ENCODE assay signal across 8 cellular contexts in the genomic region with DNA sequence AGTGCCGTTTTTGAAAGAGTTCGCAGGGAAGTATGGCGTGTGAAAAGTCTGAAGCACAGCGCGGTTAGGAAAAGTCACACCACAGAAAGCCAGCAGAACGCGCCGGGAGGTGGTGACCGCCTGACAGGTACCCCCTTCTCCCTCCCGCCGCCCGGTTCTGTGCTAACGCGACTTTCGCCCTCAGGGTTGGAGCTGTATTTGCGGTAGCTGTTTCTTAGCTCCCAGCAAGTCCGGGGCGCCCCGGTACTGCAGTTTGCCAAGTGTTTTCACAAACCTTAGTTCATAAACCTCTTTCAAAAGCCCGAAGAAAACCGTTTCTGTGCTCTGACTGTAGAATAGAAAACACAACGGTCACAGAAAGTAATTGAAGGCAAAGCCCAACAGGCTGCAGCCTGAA. TPM values are rescaled to one million over a fixed set of nuclear protein-coding genes. Genes with fewer than 3 reads are reported as not detected.
DNase-seq lines count a peak whose midpoint lies in the region; ATAC-seq and TF ChIP-seq lines count a peak whose summit lies in the region.

No MANE protein-coding gene starts in this region.

- H3K4me3 ChIP-seq in BJ (ENCODE audit: low read depth, low read length) (peak overlapping the region; percentile 84), SK-N-SH (ENCODE audit: low read depth in 2 of 2, low read length in 1 of 2) (peak overlapping the region; percentile 91 to 93)

- H3K27ac Mint-ChIP-seq in brain, result peak overlapping the region; percentile 0 to 85 (median 81)

- POLR2A ChIA-PET in BJ (lab: Charles Lee), result no interaction called here
- POLR2A ChIA-PET in SK-N-SH (lab: Yijun Ruan, JAX), result interaction anchor here (1.2 kb wide), 1 partner anchor 150 kb away, joined by 3 read pairs; no protein-coding TSS in a partner anchor

- TF ChIP-seq CTCF in BJ (IDR thresholded peaks at IDR 0.05; ENCODE audit: insufficient read depth, low read depth, low read length) (0 out of 2 replicates have a peak, but pooled peaks have one; percentile 9), SK-N-SH (IDR thresholded peaks at IDR 0.05) (no peak), brain (conservative IDR thresholded peaks at IDR 0.05) (no peak)

- 3% methylated on average over 19 of the region's 22 CpGs for WGBS in SK-N-SH (ENCODE audit: low lambda C conversion rate)

- no peaks in the 10 kb centered on the region for H3K9me3 ChIP-seq in SK-N-SH

- ATAC-seq in GM19035 (IDR thresholded peaks at IDR 0.05; ENCODE audit: unreplicated experiment), result peak; percentile 55
- peak; percentile 51 for ATAC-seq in HG03159 (IDR thresholded peaks at IDR 0.05; ENCODE audit: unreplicated experiment)

- no peak for TF ChIP-seq EP300 in SK-N-SH (IDR thresholded peaks at IDR 0.05; ENCODE audit: borderline replicate concordance in 1 of 2, low read depth in 1 of 2, low read length in 1 of 2)

- H3F3A ChIP-seq in SK-N-SH (replicated peaks; ENCODE audit: insufficient read depth), result peaks cover 3% of the 10 kb centered on the region

- DNase-seq in BJ (ENCODE audit: low read depth), result no peak
- DNase-seq in SK-N-SH, result peak; percentile 45
- peak; percentile 59 for DNase-seq in islet precursor cell
- DNase-seq in stimulated activated CD4-positive, alpha-beta T cell treated with anti-CD3 and anti-CD28 coated beads, Interleukin-1b, Interleukin-23, amount 100 ng/mL, for 24 hours (ENCODE audit: low read depth in 4 of 4, low spot score in 1 of 4), result peak in 3 of 4 experiments; percentile 4 to 19 (median 10)
- DNase-seq in cortex of kidney (lab: John Stamatoyannopoulos, UW), result no peak

- H3K27me3 ChIP-seq in BJ (ENCODE audit: control insufficient read depth, insufficient read depth, low read length), result no peaks in the 10 kb centered on the region
- H3K27me3 ChIP-seq in SK-N-SH (ENCODE audit: insufficient read depth), result peaks cover 5% of the 10 kb centered on the region; the same call in 1 of the 2 replicates

- peaks cover 12% of the 10 kb centered on the region for H3K79me2 ChIP-seq in SK-N-SH (ENCODE audit: insufficient read depth)

- peak overlapping the region; percentile 99 for H2AFZ ChIP-seq in SK-N-SH (ENCODE audit: low read depth)

- no peaks in the 10 kb centered on the region for H3K9me3 Mint-ChIP-seq in brain

- H3K27me3 Mint-ChIP-seq in brain, result peaks cover 39% of the 10 kb centered on the region

- H4K20me1 ChIP-seq in SK-N-SH (ENCODE audit: insufficient read depth), result no peaks in the 10 kb centered on the region

- H3K4me1 ChIP-seq in SK-N-SH (ENCODE audit: control insufficient read depth in 1 of 2, insufficient read depth in 2 of 2, low read depth in 1 of 2, low read length in 1 of 2), result peaks cover 5 to 8% of the 10 kb centered on the region in 2 experiments; a peak in 3 of 4 replicates

- no peaks in the 10 kb centered on the region for H3K9me2 ChIP-seq in SK-N-SH

- peaks cover 61% of the 10 kb centered on the region for H3K4me1 Mint-ChIP-seq in brain

- H3K36me3 Mint-ChIP-seq in brain, result no peaks in the 10 kb centered on the region

- peak overlapping the region; percentile 28 to 68; a peak in 2 of 4 replicates for H3K27ac ChIP-seq in SK-N-SH (ENCODE audit: low read depth in 2 of 2, low read length in 1 of 2)

- CTCF ChIA-PET in BJ (lab: Yijun Ruan, JAX), result interaction anchor here (0.7 to 4.4 kb wide), 13 partner anchors 8 to 201 kb away, joined by 3 to 25 read pairs (median 4); a partner anchor contains a TSS
- CTCF ChIA-PET in SK-N-SH (lab: Yijun Ruan, JAX), result interaction anchor here (0.6 to 5.0 kb wide), 9 partner anchors 18 to 440 kb away, joined by 3 to 34 read pairs (median 4); no protein-coding TSS in a partner anchor

- no peak for TF ChIP-seq RAD21 in SK-N-SH (IDR thresholded peaks at IDR 0.05; ENCODE audit: low read length)

- H3K4me3 Mint-ChIP-seq in brain, result peak overlapping the region; percentile 90 to 99 (median 96)

- H3K36me3 ChIP-seq in BJ (ENCODE audit: control insufficient read depth, insufficient read depth, low read length), result no peaks in the 10 kb centered on the region
- H3K36me3 ChIP-seq in SK-N-SH (replicated peaks in 1 of 2; ENCODE audit: control insufficient read depth in 1 of 2, insufficient read depth in 2 of 2, low read length in 1 of 2), result no peaks in the 10 kb centered on the region

- peak overlapping the region; percentile 90 for H3K4me2 ChIP-seq in SK-N-SH

- H3K9ac ChIP-seq in SK-N-SH, result peak overlapping the region; percentile 83; the same call in 1 of the 2 replicates

TF ChIP-seq in SK-N-SH, 30 proteins besides CTCF, POLR2A, EP300 and RAD21:
- TF ChIP-seq MEF2A (IDR thresholded peaks at IDR 0.05; ENCODE audit: borderline replicate concordance, low read depth) (no peak), FOXM1 (IDR thresholded peaks at IDR 0.05; ENCODE audit: low read depth) (no peak), FOXJ3 (CRISPR knock-in tag; IDR thresholded peaks at IDR 0.05) (no peak), EZH2phosphoT487 (IDR thresholded peaks at IDR 0.05; ENCODE audit: borderline replicate concordance, low read depth) (no peak), RFX5 (IDR thresholded peaks at IDR 0.05; ENCODE audit: low read length) (no peak), GABPA (IDR thresholded peaks at IDR 0.05; ENCODE audit: low read depth) (no peak), SIN3A (IDR thresholded peaks at IDR 0.05; ENCODE audit: borderline replicate concordance, low read depth, low read length) (no peak), RCOR1 (IDR thresholded peaks at IDR 0.05; ENCODE audit: low read length) (no peak), YY1 (IDR thresholded peaks at IDR 0.05; ENCODE audit: low read depth) (no peak), TCF12 (IDR thresholded peaks at IDR 0.05) (no peak), NFIC (IDR thresholded peaks at IDR 0.05; ENCODE audit: borderline replicate concordance) (no peak), JUND (IDR thresholded peaks at IDR 0.05) (no peak), MXI1 (IDR thresholded peaks at IDR 0.05; ENCODE audit: low read depth, low read length) (no peak), SMC3 (IDR thresholded peaks at IDR 0.05; ENCODE audit: low read depth, low read length) (no peak)
- TF ChIP-seq, protein P1, sequence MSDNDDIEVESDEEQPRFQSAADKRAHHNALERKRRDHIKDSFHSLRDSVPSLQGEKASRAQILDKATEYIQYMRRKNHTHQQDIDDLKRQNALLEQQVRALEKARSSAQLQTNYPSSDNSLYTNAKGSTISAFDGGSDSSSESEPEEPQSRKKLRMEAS (IDR thresholded peaks at IDR 0.05; ENCODE audit: low read depth), result no peak
- TF ChIP-seq, protein P2, sequence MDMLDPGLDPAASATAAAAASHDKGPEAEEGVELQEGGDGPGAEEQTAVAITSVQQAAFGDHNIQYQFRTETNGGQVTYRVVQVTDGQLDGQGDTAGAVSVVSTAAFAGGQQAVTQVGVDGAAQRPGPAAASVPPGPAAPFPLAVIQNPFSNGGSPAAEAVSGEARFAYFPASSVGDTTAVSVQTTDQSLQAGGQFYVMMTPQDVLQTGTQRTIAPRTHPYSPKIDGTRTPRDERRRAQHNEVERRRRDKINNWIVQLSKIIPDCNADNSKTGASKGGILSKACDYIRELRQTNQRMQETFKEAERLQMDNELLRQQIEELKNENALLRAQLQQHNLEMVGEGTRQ (IDR thresholded peaks at IDR 0.05; ENCODE audit: borderline replicate concordance, low read depth, low read length), result no peak
- TF ChIP-seq, protein P3, sequence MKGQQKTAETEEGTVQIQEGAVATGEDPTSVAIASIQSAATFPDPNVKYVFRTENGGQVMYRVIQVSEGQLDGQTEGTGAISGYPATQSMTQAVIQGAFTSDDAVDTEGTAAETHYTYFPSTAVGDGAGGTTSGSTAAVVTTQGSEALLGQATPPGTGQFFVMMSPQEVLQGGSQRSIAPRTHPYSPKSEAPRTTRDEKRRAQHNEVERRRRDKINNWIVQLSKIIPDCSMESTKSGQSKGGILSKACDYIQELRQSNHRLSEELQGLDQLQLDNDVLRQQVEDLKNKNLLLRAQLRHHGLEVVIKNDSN (IDR thresholded peaks at IDR 0.05; ENCODE audit: borderline replicate concordance, low read depth), result no peak
- TF ChIP-seq, protein P4, sequence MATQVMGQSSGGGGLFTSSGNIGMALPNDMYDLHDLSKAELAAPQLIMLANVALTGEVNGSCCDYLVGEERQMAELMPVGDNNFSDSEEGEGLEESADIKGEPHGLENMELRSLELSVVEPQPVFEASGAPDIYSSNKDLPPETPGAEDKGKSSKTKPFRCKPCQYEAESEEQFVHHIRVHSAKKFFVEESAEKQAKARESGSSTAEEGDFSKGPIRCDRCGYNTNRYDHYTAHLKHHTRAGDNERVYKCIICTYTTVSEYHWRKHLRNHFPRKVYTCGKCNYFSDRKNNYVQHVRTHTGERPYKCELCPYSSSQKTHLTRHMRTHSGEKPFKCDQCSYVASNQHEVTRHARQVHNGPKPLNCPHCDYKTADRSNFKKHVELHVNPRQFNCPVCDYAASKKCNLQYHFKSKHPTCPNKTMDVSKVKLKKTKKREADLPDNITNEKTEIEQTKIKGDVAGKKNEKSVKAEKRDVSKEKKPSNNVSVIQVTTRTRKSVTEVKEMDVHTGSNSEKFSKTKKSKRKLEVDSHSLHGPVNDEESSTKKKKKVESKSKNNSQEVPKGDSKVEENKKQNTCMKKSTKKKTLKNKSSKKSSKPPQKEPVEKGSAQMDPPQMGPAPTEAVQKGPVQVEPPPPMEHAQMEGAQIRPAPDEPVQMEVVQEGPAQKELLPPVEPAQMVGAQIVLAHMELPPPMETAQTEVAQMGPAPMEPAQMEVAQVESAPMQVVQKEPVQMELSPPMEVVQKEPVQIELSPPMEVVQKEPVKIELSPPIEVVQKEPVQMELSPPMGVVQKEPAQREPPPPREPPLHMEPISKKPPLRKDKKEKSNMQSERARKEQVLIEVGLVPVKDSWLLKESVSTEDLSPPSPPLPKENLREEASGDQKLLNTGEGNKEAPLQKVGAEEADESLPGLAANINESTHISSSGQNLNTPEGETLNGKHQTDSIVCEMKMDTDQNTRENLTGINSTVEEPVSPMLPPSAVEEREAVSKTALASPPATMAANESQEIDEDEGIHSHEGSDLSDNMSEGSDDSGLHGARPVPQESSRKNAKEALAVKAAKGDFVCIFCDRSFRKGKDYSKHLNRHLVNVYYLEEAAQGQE (IDR thresholded peaks at IDR 0.05; ENCODE audit: low read depth, low read length), result no peak

RNA-seq across cellular contexts. Expression of a gene that starts 0.4 kb away (rescaled TPM):
- polyA plus RNA-seq in BJ (2011; rRNA removed) (4.1 and 6.6 TPM in 2 replicates), SK-N-SH (2012; rRNA removed) (2.4 and 2.8 TPM in 2 replicates), brain (ENCODE audit: insufficient read depth, low read depth, low replicate concordance) (1.1 TPM)
- polyA minus RNA-seq in BJ (2011; rRNA and poly(A)+ RNA removed), result 8.1 and 8.2 TPM in 2 replicates
- 2.7 TPM in 2 replicates for polyA plus RNA-seq in SK-N-SH (2012; cell fraction: cytosol; rRNA removed)
- polyA plus RNA-seq in SK-N-SH (2012; cell fraction: nucleus; rRNA removed), result 4.8 and 10.2 TPM in 2 replicates

RNA-seq across cellular contexts. Expression of a gene that starts 56.9 kb away (rescaled TPM):
- 2.0 and 4.8 TPM in 2 replicates for polyA plus RNA-seq in BJ (2011; rRNA removed)
- polyA minus RNA-seq in BJ (2011; rRNA and poly(A)+ RNA removed), result 6.2 and 13.5 TPM in 2 replicates
- 2.6 and 5.1 TPM in 2 replicates for polyA plus RNA-seq in SK-N-SH (2012; rRNA removed)
- polyA plus RNA-seq in SK-N-SH (2012; cell fraction: cytosol; rRNA removed), result 5.1 and 5.4 TPM in 2 replicates
- 1.6 and 3.7 TPM in 2 replicates for polyA plus RNA-seq in SK-N-SH (2012; cell fraction: nucleus; rRNA removed)
- 3.8 TPM for polyA plus RNA-seq in brain (ENCODE audit: insufficient read depth, low read depth, low replicate concordance)

Comparison
In these comparisons a context has a peak if more than half of its experiments do, and no peak if none do; other contexts are left out.
1. DNase-seq: peak in SK-N-SH (single experiment), islet precursor cell (single experiment) and stimulated activated CD4-positive, alpha-beta T cell treated with anti-CD3 and anti-CD28 coated beads, Interleukin-1b, Interleukin-23, amount 100 ng/mL, for 24 hours (3 of 4); none in BJ (single experiment) and cortex of kidney (single experiment).